In genomic region chr6:111589366-111589765, GRCh38 we compare ENCODE assay signal across 8 cellular contexts. TPM values are rescaled to one million over a fixed set of nuclear protein-coding genes. Genes with fewer than 3 reads are reported as not detected.
DNase-seq lines count a peak whose midpoint lies in the region; ATAC-seq and TF ChIP-seq lines count a peak whose summit lies in the region.

No MANE protein-coding gene starts in this region.

- peaks cover 33% of the 10 kb centered on the region for H3K36me3 Mint-ChIP-seq in stimulated activated effector memory CD8-positive, alpha-beta T cell treated with anti-CD3 and anti-CD28 coated beads, Interleukin-12 subunit alpha, Interleukin-12 subunit beta, amount 100 ng/mL, for 72 hours

- no peak overlapping the region for H3K27ac Mint-ChIP-seq in stimulated activated effector memory CD8-positive, alpha-beta T cell treated with anti-CD3 and anti-CD28 coated beads, Interleukin-12 subunit alpha, Interleukin-12 subunit beta, amount 100 ng/mL, for 72 hours

- no peak overlapping the region for H3K4me3 ChIP-seq in thyroid gland (replicated peaks in 1 of 3)

- 81 to 85% methylated on average over 3 of the region's 3 CpGs for WGBS in thyroid gland, 2 donors

- H3K36me3 ChIP-seq in thyroid gland = no peaks in the 10 kb centered on the region

- no peaks in the 10 kb centered on the region for H3K9me3 ChIP-seq in thyroid gland

- no peak for TF ChIP-seq CTCF in thyroid gland (IDR thresholded peaks at IDR 0.05)

- intact Hi-C loops in thyroid gland (cut with DNase I) = no loop called here

- H3K4me1 ChIP-seq in thyroid gland = peaks cover 13 to 49% of the 10 kb centered on the region in 2 donors

- TF ChIP-seq POLR2A in thyroid gland (IDR thresholded peaks at IDR 0.05) = no peak

- H3K27ac ChIP-seq in thyroid gland = no peak overlapping the region

- H3K9me3 Mint-ChIP-seq in stimulated activated effector memory CD8-positive, alpha-beta T cell treated with anti-CD3 and anti-CD28 coated beads, Interleukin-12 subunit alpha, Interleukin-12 subunit beta, amount 100 ng/mL, for 72 hours = no peaks in the 10 kb centered on the region

- DNase-seq in HCEC 1CT (peak; percentile 85), T1000 (lab: John Stamatoyannopoulos, UW) (peak; percentile 32), glomerular visceral epithelial cell (ENCODE audit: extremely low spot score) (peak; percentile 80), thyroid gland (no peak)
- no peak for DNase-seq in stimulated activated effector memory CD8-positive, alpha-beta T cell treated with anti-CD3 and anti-CD28 coated beads, Interleukin-12 subunit alpha, Interleukin-12 subunit beta, amount 100 ng/mL, for 72 hours (ENCODE audit: low spot score in 2 of 2)
- DNase-seq in central memory CD4-positive, alpha-beta T cell = no peak

- ATAC-seq in stimulated activated effector memory CD8-positive, alpha-beta T cell treated with anti-CD3 and anti-CD28 coated beads, Interleukin-12 subunit alpha, Interleukin-12 subunit beta, amount 100 ng/mL, for 72 hours = peak; percentile 82
- no peak for ATAC-seq in HG02571 (IDR thresholded peaks at IDR 0.05; ENCODE audit: unreplicated experiment)
- ATAC-seq in HG03025 (IDR thresholded peaks at IDR 0.05; ENCODE audit: low FRiP score, unreplicated experiment) = no peak

- H3K4me1 Mint-ChIP-seq in stimulated activated effector memory CD8-positive, alpha-beta T cell treated with anti-CD3 and anti-CD28 coated beads, Interleukin-12 subunit alpha, Interleukin-12 subunit beta, amount 100 ng/mL, for 72 hours = peaks cover 23% of the 10 kb centered on the region

- H3K4me3 Mint-ChIP-seq in stimulated activated effector memory CD8-positive, alpha-beta T cell treated with anti-CD3 and anti-CD28 coated beads, Interleukin-12 subunit alpha, Interleukin-12 subunit beta, amount 100 ng/mL, for 72 hours = no peak overlapping the region

- no peaks in the 10 kb centered on the region for H3K27me3 ChIP-seq in thyroid gland

RNA-seq across cellular contexts. Expression of gene TRAF3IP2, which starts 16.3 kb away (rescaled TPM):
- total RNA-seq in thyroid gland = 10 to 100 TPM; 33.2 to 39.6 (median 37.0) TPM

Comparison
In these comparisons a context has a peak if more than half of its experiments do, and no peak if none do; other contexts are left out.
1. DNase-seq: peak in HCEC 1CT (single experiment), T1000 (single experiment) and glomerular visceral epithelial cell (single experiment); none in stimulated activated effector memory CD8-positive, alpha-beta T cell treated with anti-CD3 and anti-CD28 coated beads, Interleukin-12 subunit alpha, Interleukin-12 subunit beta, amount 100 ng/mL, for 72 hours (0 of 2), central memory CD4-positive, alpha-beta T cell (single experiment) and thyroid gland (0 of 2).